ENCODE assay signal across 7 cellular contexts in the genomic region with DNA sequence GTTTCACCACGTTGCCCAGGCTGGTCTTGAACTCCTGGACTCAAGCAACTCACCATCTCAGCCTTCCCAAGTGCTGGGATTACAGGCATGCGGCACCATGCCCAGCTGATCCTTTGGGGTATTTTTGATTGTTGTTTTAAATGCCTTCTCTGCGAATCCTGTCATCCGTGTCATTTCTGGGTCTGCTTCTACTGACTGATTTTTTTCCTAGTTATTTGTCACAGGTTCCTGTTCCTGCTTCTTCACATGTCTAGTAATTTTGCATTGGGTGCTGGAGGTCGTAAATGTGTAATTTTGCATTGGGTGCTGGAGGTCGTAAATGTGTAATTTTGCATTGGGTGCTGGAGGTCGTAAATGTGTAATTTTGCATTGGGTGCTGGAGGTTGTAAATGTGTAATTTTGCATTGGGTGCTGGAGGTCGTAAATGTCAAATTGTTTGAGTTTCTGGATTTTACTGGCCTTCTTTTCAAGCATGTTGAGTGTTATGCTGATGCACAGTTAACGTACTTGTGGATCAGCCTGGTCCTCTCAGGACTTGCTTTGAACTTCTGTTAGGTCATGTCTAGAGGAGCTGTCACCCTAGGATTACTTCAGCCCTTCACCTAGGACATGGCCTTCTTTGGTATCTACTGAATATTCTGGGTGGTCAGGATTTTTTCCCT. TPM values are rescaled to one million over a fixed set of nuclear protein-coding genes. Genes with fewer than 3 reads are reported as not detected.
"Had no signal": no experiment of that assay in that cellular context is flagged by ENCODE, and none has a peak within 500 bp of the region (broad histone marks: within the 10 kb centered on the region; RNA-seq: fewer than 3 reads in every experiment).

No MANE protein-coding gene starts in this region.

- H3K27ac ChIP-seq: HL-60 had no signal

- H3K4me3 ChIP-seq: K562 had no signal

- DNase-seq: IMR-90, KBM-7, KG1 had no signal

- FAIRE-seq: HTR-8/SVneo, K562 had no signal

- ATAC-seq: K562 had no signal

RNA-seq across cellular contexts. Expression of a gene that starts 4.1 kb away (rescaled TPM):
- polyA plus RNA-seq: IgD-negative memory B cell had no signal
